In genomic region chr15:63287109-63287508, GRCh38 we compare ENCODE assay signal across 18 cellular contexts. TPM values are rescaled to one million over a fixed set of nuclear protein-coding genes. Genes with fewer than 3 reads are reported as not detected.
DNase-seq lines count a peak whose midpoint lies in the region; TF ChIP-seq lines count a peak whose summit lies in the region.
"Had no signal": no experiment of that assay in that cellular context is flagged by ENCODE, and none has a peak within 500 bp of the region (broad histone marks: within the 10 kb centered on the region; RNA-seq: fewer than 3 reads in every experiment).

No MANE protein-coding gene starts in this region.

- no peak overlapping the region for H3K27ac ChIP-seq in sigmoid colon
- H3K27ac ChIP-seq: adrenal gland, BLaER1, right atrium auricular region had no signal

- no peaks in the 10 kb centered on the region for H3K27me3 ChIP-seq in adipocyte (replicated peaks; ENCODE audit: control insufficient read depth, insufficient read depth, low read length)
- H3K27me3 ChIP-seq in skeletal muscle satellite cell (ENCODE audit: control insufficient read depth, insufficient read depth, low read length): no peaks in the 10 kb centered on the region
- no peaks in the 10 kb centered on the region for H3K27me3 ChIP-seq in sigmoid colon
- H3K27me3 ChIP-seq: adrenal gland, BLaER1, right atrium auricular region had no signal

- peak overlapping the region; percentile 6 for H3K4me2 ChIP-seq in skeletal muscle satellite cell (ENCODE audit: low read length)
- H3K4me2 ChIP-seq: BLaER1 had no signal

- no peak overlapping the region for H3K4me3 ChIP-seq in adipocyte (ENCODE audit: low read length)
- H3K4me3 ChIP-seq in fibroblast of the aortic adventitia (ENCODE audit: low read depth, low read length): no peak overlapping the region
- no peak overlapping the region for H3K4me3 ChIP-seq in skeletal muscle satellite cell (ENCODE audit: low read length)
- no peak overlapping the region for H3K4me3 ChIP-seq in sigmoid colon
- H3K4me3 ChIP-seq: adrenal gland, BLaER1, right atrium auricular region had no signal

- no peak for TF ChIP-seq POLR2A in sigmoid colon (IDR thresholded peaks at IDR 0.05)

- H3K9me3 ChIP-seq in adipocyte (ENCODE audit: control insufficient read depth, low read length): no peaks in the 10 kb centered on the region
- H3K9me3 ChIP-seq in skeletal muscle satellite cell (replicated peaks; ENCODE audit: low read length): no peaks in the 10 kb centered on the region
- H3K9me3 ChIP-seq in sigmoid colon: no peaks in the 10 kb centered on the region
- H3K9me3 ChIP-seq: adrenal gland, BLaER1, right atrium auricular region had no signal

- intact Hi-C loops in sigmoid colon (cut with DNase I): no loop called here

- 88 to 95% methylated on average over 2 of the region's 2 CpGs for WGBS in sigmoid colon, 2 donors

- H3K4me1 ChIP-seq in adipocyte (ENCODE audit: control insufficient read depth, insufficient read depth, low read length) (peaks cover 28% of the 10 kb centered on the region), skeletal muscle satellite cell (ENCODE audit: control insufficient read depth, insufficient read depth, low read length) (peaks cover 36% of the 10 kb centered on the region), sigmoid colon (peaks cover 0 to 9% (median 0%) of the 10 kb centered on the region in 4 donors)
- H3K4me1 ChIP-seq: BLaER1 had no signal

- H3K9ac ChIP-seq in adipocyte (ENCODE audit: low read length): peak overlapping the region; percentile 24
- H3K9ac ChIP-seq in skeletal muscle satellite cell (ENCODE audit: low read depth, low read length): peak overlapping the region; percentile 5
- H3K9ac ChIP-seq: BLaER1 had no signal

- no peak for TF ChIP-seq EP300 in sigmoid colon (IDR thresholded peaks at IDR 0.05)

- peak; percentile 35 for DNase-seq in NCI-H82 (lab: John Stamatoyannopoulos, UW)
- DNase-seq in NCI-H82 treated with DMSO at 0.1 percent for 48 hours (lab: John Stamatoyannopoulos, UW; ENCODE audit: unreplicated experiment): no peak
- DNase-seq in adipocyte (ENCODE audit: low read depth): no peak
- peak; percentile 26 for DNase-seq in fibroblast of the aortic adventitia (ENCODE audit: low read depth)
- DNase-seq in sigmoid colon: no peak
- DNase-seq in NCI-H2171 treated with DMSO at 0.1 percent for 48 hours (lab: John Stamatoyannopoulos, UW): no peak
- no peak for DNase-seq in hepatic stellate cell (ENCODE audit: low spot score)
- DNase-seq: activated CD4-positive, alpha-beta T cell treated with anti-CD3 and anti-CD28 coated beads for 48 hours; adrenal gland; Calu3; caudate nucleus; NCI-H1417; NCI-H526; nucleus accumbens; stimulated activated CD8-positive, alpha-beta memory T cell treated with anti-CD3 and anti-CD28 coated beads, Interleukin-4, amount 100 ng/mL, for 48 hours had no signal

- H3K36me3 ChIP-seq in adipocyte (ENCODE audit: control insufficient read depth, insufficient read depth, low read length, severe bottlenecking) (peaks cover 42% of the 10 kb centered on the region), skeletal muscle satellite cell (ENCODE audit: insufficient read depth, low read length) (peaks cover 19% of the 10 kb centered on the region), sigmoid colon (peaks cover 0 to 59% (median 9%) of the 10 kb centered on the region in 4 donors)

- TF ChIP-seq CTCF in fibroblast of the aortic adventitia (IDR thresholded peaks at IDR 0.05; ENCODE audit: insufficient read depth, low read length): no peak
- no peak for TF ChIP-seq CTCF in sigmoid colon (IDR thresholded peaks at IDR 0.05)

RNA-seq across cellular contexts. Expression of gene APH1B, which starts 9.7 kb away (rescaled TPM):
- total RNA-seq in fibroblast of the aortic adventitia (ENCODE audit: low replicate concordance): 7.8 and 22.3 TPM in 2 replicates
- total RNA-seq in skeletal muscle satellite cell (2012; rRNA removed): 9.4 and 16.0 TPM in 2 replicates
- total RNA-seq in sigmoid colon: 10 to 100 TPM in 2 of 4 donors, 1 to 10 TPM in 2; 7.9 to 11.0 (median 9.9) TPM
- 1 to 10 TPM; 1.8 to 6.9 (median 5.9) TPM for polyA plus RNA-seq in sigmoid colon

Comparison
In these comparisons a context has a peak if more than half of its experiments do, and no peak if none do; other contexts are left out.
1. DNase-seq: peak in NCI-H82 (single experiment) and fibroblast of the aortic adventitia (single experiment); none in NCI-H82 treated with DMSO at 0.1 percent for 48 hours (single experiment), adipocyte (single experiment), sigmoid colon (single experiment), NCI-H2171 treated with DMSO at 0.1 percent for 48 hours (single experiment) and hepatic stellate cell (single experiment).